ENCODE assay signal across 7 cellular contexts in the genomic region with DNA sequence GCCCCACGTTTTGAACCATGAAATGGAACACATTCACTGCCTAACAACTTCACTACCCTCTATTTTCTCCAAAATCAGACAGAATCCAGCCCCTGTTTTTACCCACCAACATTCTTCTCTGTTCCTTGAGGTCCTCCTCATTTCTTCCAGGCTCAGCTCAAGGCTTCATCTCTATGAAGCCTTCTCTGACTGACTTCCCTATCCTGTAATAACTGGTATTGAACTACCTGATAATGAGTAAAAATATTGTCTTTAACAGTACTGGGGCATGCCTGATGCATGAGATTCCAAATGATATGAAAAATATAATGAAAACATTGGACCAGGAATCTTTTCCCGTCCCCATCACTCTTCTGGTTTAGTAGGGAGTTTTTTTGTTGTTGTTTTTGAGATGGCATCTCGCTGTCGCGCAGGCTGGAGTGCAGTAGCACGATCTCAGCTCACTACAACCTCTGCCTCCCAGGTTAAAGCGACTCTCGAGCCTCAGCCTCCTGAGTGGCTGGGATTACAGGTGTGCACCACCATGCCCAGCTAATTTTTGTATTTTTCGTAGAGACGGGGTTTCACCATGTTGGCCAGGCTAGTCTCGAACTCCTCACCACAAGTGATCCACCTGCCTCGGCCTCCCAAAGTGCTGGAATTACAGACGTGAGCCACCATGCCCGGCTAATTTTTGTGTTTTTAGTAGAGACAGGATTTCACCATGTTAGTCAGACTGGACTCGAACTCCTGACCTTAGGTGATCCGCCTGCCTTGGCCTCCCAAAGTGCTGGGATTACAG. TPM values are rescaled to one million over a fixed set of nuclear protein-coding genes. Genes with fewer than 3 reads are reported as not detected.
DNase-seq lines count a peak whose midpoint lies in the region; ATAC-seq and TF ChIP-seq lines count a peak whose summit lies in the region.
"Not testable (repeated sequence)": the region's sequence is repeated elsewhere in the genome, so short reads cannot be mapped to it uniquely, and the experiment has no call there.

No MANE protein-coding gene starts in this region.

- WGBS in esophagus squamous epithelium, 2 donors, result 72 to 79% methylated on average over 14 to 16 of the region's 16 CpGs

- POLR2A ChIA-PET in WTC11 (lab: Charles Lee), result interaction anchor here (2.1 kb wide), 1 partner anchor 100 kb away, joined by 6 read pairs; no protein-coding TSS in a partner anchor

- peaks cover 38% of the 10 kb centered on the region for H3K4me1 Mint-ChIP-seq in WTC11
- H3K4me1 Mint-ChIP-seq in memory B cell, result peaks cover 37% of the 10 kb centered on the region

- CTCF ChIA-PET in WTC11 (lab: Charles Lee), result interaction anchor here (1.0 kb wide), 3 partner anchors 26 to 117 kb away, joined by 3 to 7 read pairs (median 3); no protein-coding TSS in a partner anchor

- H3K36me3 ChIP-seq in esophagus squamous epithelium, result peaks cover 0 to 20% (median 12%) of the 10 kb centered on the region in 3 donors

- H3K9me3 ChIP-seq in esophagus squamous epithelium, result not testable (repeated sequence)

- H3K4me3 ChIP-seq in GM12875 (ENCODE audit: low read depth, low read length) (peak overlapping the region; percentile 100), NB4 (ENCODE audit: low read depth, low read length) (peak overlapping the region; percentile 100), astrocyte of the spinal cord (ENCODE audit: low read depth, low read length) (peak overlapping the region; percentile 74), esophagus squamous epithelium (peak overlapping the region; percentile 64 to 92 (median 89)), retinal pigment epithelial cell (ENCODE audit: low read length) (peak overlapping the region; percentile 71)

- in situ Hi-C loops in astrocyte of the spinal cord (cut with HindIII; ENCODE audit: low sequenced_read_pairs), result not testable (repeated sequence)

- H3K4me3 Mint-ChIP-seq in WTC11 (peak overlapping the region; percentile 99), memory B cell (peak overlapping the region; percentile 96)

- not testable (repeated sequence) for H3K9me3 Mint-ChIP-seq in WTC11, memory B cell

- not testable (repeated sequence) for ATAC-seq in WTC11; memory B cell (ENCODE audit: low read depth)

- DNase-seq in NB4 (ENCODE audit: low read depth); WTC11 (ENCODE audit: low spot score); astrocyte of the spinal cord (ENCODE audit: low read depth, low spot score); esophagus squamous epithelium (lab: John Stamatoyannopoulos, UW); memory B cell (ENCODE audit: low spot score in 2 of 2); retinal pigment epithelial cell (ENCODE audit: low read depth): not testable (repeated sequence)

- peaks cover 0 to 50% (median 18%) of the 10 kb centered on the region in 3 donors for H3K4me1 ChIP-seq in esophagus squamous epithelium

- TF ChIP-seq POLR2A in NB4 (IDR thresholded peaks at IDR 0.05; ENCODE audit: extremely low read depth, insufficient read length); esophagus squamous epithelium (IDR thresholded peaks at IDR 0.05): not testable (repeated sequence)

- TF ChIP-seq CTCF in GM12875 (IDR thresholded peaks at IDR 0.05; ENCODE audit: borderline replicate concordance, insufficient read depth, low read depth, low read length); NB4 (IDR thresholded peaks at IDR 0.05; ENCODE audit: low read depth, low read length); WTC11 (IDR thresholded peaks at IDR 0.05); astrocyte of the spinal cord (IDR thresholded peaks at IDR 0.05; ENCODE audit: low read depth, low read length); esophagus squamous epithelium (IDR thresholded peaks at IDR 0.05); retinal pigment epithelial cell (conservative IDR thresholded peaks at IDR 0.05; ENCODE audit: low read depth, low read length): not testable (repeated sequence)

- H3K36me3 Mint-ChIP-seq in WTC11, result peaks cover 22% of the 10 kb centered on the region
- H3K36me3 Mint-ChIP-seq in memory B cell, result peaks cover 13% of the 10 kb centered on the region

- intact Hi-C loops in esophagus squamous epithelium (cut with DNase I), result not testable (repeated sequence)

- H3K27ac ChIP-seq in esophagus squamous epithelium, result peak overlapping the region; percentile 82 to 99 (median 95)

- not testable (repeated sequence) for H3K27me3 Mint-ChIP-seq in WTC11 (ENCODE audit: low read depth); memory B cell

- H3K27ac Mint-ChIP-seq in WTC11, result peak overlapping the region; percentile 71
- H3K27ac Mint-ChIP-seq in memory B cell, result peak overlapping the region; percentile 98

- H3K27me3 ChIP-seq in esophagus squamous epithelium, result not testable (repeated sequence)

RNA-seq across cellular contexts. Expression of gene TFRC, which starts 2.0 kb away (rescaled TPM):
- total RNA-seq in WTC11 (2021) (92.8 to 143 TPM (median 93.4 TPM) in 3 replicates), esophagus squamous epithelium (100 to 1,000 TPM in 3 of 4 donors, 10 to 100 TPM in 1; 71.0 to 202 (median 151) TPM)
